ENCODE assay signal across 18 cellular contexts in the genomic region with DNA sequence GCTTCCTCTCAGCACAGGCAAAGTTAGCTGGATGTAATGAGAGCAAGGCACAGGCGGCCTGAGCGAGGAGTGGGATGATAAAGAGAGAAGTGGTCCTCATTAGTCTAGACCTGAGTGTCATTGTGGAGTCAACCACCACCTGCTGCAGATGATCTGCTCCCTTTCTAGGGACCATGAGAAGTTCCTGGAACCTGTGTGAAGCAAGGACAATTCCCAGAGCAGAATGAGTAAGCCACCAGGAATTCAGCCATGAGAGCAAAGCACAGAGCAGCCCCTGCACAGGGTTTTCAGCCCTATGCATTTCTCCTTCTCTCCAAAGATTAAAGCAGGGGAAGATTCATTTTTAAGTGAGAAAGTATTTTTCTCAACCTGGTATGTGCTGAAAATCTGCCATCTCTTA.
DNase-seq lines count a peak whose midpoint lies in the region; ATAC-seq and TF ChIP-seq lines count a peak whose summit lies in the region.
"Had no signal": no experiment of that assay in that cellular context is flagged by ENCODE, and none has a peak within 500 bp of the region (broad histone marks: within the 10 kb centered on the region; RNA-seq: fewer than 3 reads in every experiment).

No MANE protein-coding gene starts in this region.

- H2AFZ ChIP-seq in hepatocyte: no peak overlapping the region

- H3K4me3 ChIP-seq in hepatocyte: no peak overlapping the region
- H3K4me3 ChIP-seq: gastroesophageal sphincter had no signal

- H3K4me3 Mint-ChIP-seq in HFFc6: no peak overlapping the region
- H3K4me3 Mint-ChIP-seq: CD14-positive monocyte, memory B cell, neural crest cell had no signal

- peaks cover 8% of the 10 kb centered on the region for H3K4me1 ChIP-seq in hepatocyte (ENCODE audit: insufficient read depth)
- H3K4me1 ChIP-seq: gastroesophageal sphincter had no signal

- no peak overlapping the region for H3K4me2 ChIP-seq in hepatocyte

- H3K27ac Mint-ChIP-seq in HFFc6: no peak overlapping the region
- H3K27ac Mint-ChIP-seq: memory B cell had no signal

- DNase-seq in HFFc6: peak; percentile 10
- peak; percentile 51 for DNase-seq in amniotic epithelial cell (ENCODE audit: low read depth)
- DNase-seq in hepatocyte (ENCODE audit: low spot score): peak; percentile 60
- DNase-seq in stimulated activated CD4-positive, alpha-beta T cell treated with anti-CD3 and anti-CD28 coated beads, Interleukin-4, amount 100 ng/mL, for 24 hours: no peak
- DNase-seq: activated CD8-positive, alpha-beta memory T cell treated with anti-CD3 and anti-CD28 coated beads, Interleukin-2, amount 50 U/mL, for 4 hours; Kasumi-1; NCI-H1694; NCI-H226; retina; SIG-M5; stimulated activated CD4-positive, alpha-beta T cell treated with anti-CD3 and anti-CD28 coated beads, Interleukin-2, amount 100 ng/mL, for 24 hours had no signal

- no peaks in the 10 kb centered on the region for H3K36me3 ChIP-seq in hepatocyte (replicated peaks; ENCODE audit: insufficient read depth, low read depth)
- H3K36me3 ChIP-seq: gastroesophageal sphincter had no signal

- no peaks in the 10 kb centered on the region for H3K9me2 ChIP-seq in hepatocyte (replicated peaks; ENCODE audit: insufficient read depth)

- H3K36me3 Mint-ChIP-seq in HFFc6 (ENCODE audit: low read depth): no peaks in the 10 kb centered on the region
- H3K36me3 Mint-ChIP-seq: memory B cell had no signal

- no peaks in the 10 kb centered on the region for H4K20me1 ChIP-seq in hepatocyte (ENCODE audit: insufficient read depth, poor library complexity, severe bottlenecking)

- no peak for ATAC-seq in HG03342 (IDR thresholded peaks at IDR 0.05; ENCODE audit: unreplicated experiment)
- ATAC-seq in GM21529 (IDR thresholded peaks at IDR 0.05; ENCODE audit: unreplicated experiment): no peak
- ATAC-seq in HG02571 (IDR thresholded peaks at IDR 0.05; ENCODE audit: unreplicated experiment): no peak
- ATAC-seq: gastroesophageal sphincter had no signal

- peaks cover 16% of the 10 kb centered on the region for H3K27me3 Mint-ChIP-seq in HFFc6 (ENCODE audit: insufficient read depth)
- H3K27me3 Mint-ChIP-seq: memory B cell had no signal

- 89% methylated on average over 2 of the region's 2 CpGs for WGBS in hepatocyte (ENCODE audit: low lambda C conversion rate, missing lambda C conversion rate)

- no peak overlapping the region for H3K27ac ChIP-seq in hepatocyte
- H3K27ac ChIP-seq: gastroesophageal sphincter had no signal

- no peaks in the 10 kb centered on the region for H3K9me3 Mint-ChIP-seq in HFFc6
- H3K9me3 Mint-ChIP-seq: memory B cell, neural crest cell had no signal

- no peaks in the 10 kb centered on the region for H3K9me3 ChIP-seq in hepatocyte (ENCODE audit: low read depth)
- H3K9me3 ChIP-seq: gastroesophageal sphincter had no signal

- no peaks in the 10 kb centered on the region for H3K27me3 ChIP-seq in hepatocyte
- H3K27me3 ChIP-seq: gastroesophageal sphincter had no signal

- TF ChIP-seq CTCF in HFFc6 (IDR thresholded peaks at IDR 0.05) (no peak), hepatocyte (IDR thresholded peaks at IDR 0.05; ENCODE audit: poor library complexity) (no peak)

- H3K79me2 ChIP-seq in hepatocyte: no peaks in the 10 kb centered on the region

- 0 out of 2 replicates have a peak, but pooled peaks cover 7% of the 10 kb centered on the region for H3K4me1 Mint-ChIP-seq in HFFc6 (ENCODE audit: low read depth)
- H3K4me1 Mint-ChIP-seq: memory B cell had no signal
